ENCODE assay signal across 11 cellular contexts in the genomic region with DNA sequence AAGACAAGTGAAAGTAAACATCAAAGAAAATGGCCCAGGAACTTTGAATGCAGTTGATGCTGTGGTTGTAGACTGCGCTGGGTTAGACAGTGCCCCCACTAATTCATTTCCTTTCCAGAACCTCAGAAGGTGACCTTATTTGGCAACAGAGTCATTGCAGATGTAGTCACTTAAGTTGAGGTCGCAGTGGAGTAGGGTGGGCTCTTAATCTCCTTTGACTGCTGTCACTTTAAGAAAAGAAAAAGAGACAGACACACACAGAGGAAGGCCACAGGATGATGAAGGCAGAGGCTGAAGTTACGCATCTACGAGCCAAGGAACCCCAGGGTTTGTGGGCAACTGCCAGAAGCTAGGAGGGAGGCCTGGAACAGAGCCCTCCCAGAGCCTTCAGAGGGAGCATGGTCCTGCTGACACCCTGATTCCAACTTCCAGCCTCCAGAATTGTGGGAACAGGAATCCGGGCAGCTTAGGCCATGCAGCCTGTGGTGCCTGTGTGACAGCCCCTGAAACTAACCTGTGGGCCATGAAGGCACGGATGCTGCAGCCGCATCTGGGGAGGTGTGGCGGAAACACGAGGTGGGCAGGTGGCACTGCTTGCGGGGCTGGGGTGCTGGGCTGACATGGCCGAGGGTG.
DNase-seq lines count a peak whose midpoint lies in the region; ATAC-seq, FAIRE-seq and TF ChIP-seq lines count a peak whose summit lies in the region.
"Had no signal": no experiment of that assay in that cellular context is flagged by ENCODE, and none has a peak within 500 bp of the region (broad histone marks: within the 10 kb centered on the region; RNA-seq: fewer than 3 reads in every experiment).

No MANE protein-coding gene starts in this region.

- no peaks in the 10 kb centered on the region for H3K79me1 ChIP-seq in neuronal stem cell (ENCODE audit: low read depth, low read length)

- no peak overlapping the region for H2AFZ ChIP-seq in neuronal stem cell (ENCODE audit: low read length)

- H3K23ac ChIP-seq in neuronal stem cell (ENCODE audit: low read depth, low read length, poor library complexity) = no peak overlapping the region

- peaks cover 0 to 9% (median 0%) of the 10 kb centered on the region in 11 donors for H3K9me3 Mint-ChIP-seq in naive thymus-derived CD4-positive, alpha-beta T cell

- no peaks in the 10 kb centered on the region for H3K27me3 ChIP-seq in naive thymus-derived CD4-positive, alpha-beta T cell (ENCODE audit: control insufficient read depth in 2 of 2, insufficient read depth in 2 of 2, low read length in 2 of 2)
- peaks cover 0 to 38% (median 0%) of the 10 kb centered on the region in 3 experiments for H3K27me3 ChIP-seq in neuronal stem cell (ENCODE audit: control insufficient read depth in 3 of 3, insufficient read depth in 3 of 3, low read depth in 1 of 3, low read length in 3 of 3)
- H3K27me3 ChIP-seq: ovary had no signal

- H2AK5ac ChIP-seq in neuronal stem cell (ENCODE audit: low read depth, low read length) = no peak overlapping the region

- no peaks in the 10 kb centered on the region for H3K27me3 Mint-ChIP-seq in naive thymus-derived CD4-positive, alpha-beta T cell

- no peaks in the 10 kb centered on the region for H3K9me3 ChIP-seq in naive thymus-derived CD4-positive, alpha-beta T cell (ENCODE audit: control insufficient read depth in 2 of 3, low read length in 3 of 3)
- peaks cover 0 to 3% of the 10 kb centered on the region in 2 donors for H3K9me3 ChIP-seq in neuronal stem cell (replicated peaks in 1 of 2; ENCODE audit: control insufficient read depth in 2 of 2, insufficient read depth in 1 of 2, low read depth in 1 of 2, low read length in 2 of 2)
- H3K9me3 ChIP-seq: ovary had no signal

- TF ChIP-seq CTCF in GM13976 (IDR thresholded peaks at IDR 0.05; ENCODE audit: borderline replicate concordance, control extremely low read depth, extremely low read depth, insufficient read depth, missing control alignments) = no peak
- no peak for TF ChIP-seq CTCF in D721Med (IDR thresholded peaks at IDR 0.05; ENCODE audit: insufficient read depth, missing control alignments)

- peak overlapping the region; percentile 81 for H3K27ac ChIP-seq in naive thymus-derived CD4-positive, alpha-beta T cell (ENCODE audit: low read depth, low read length)
- H3K27ac ChIP-seq in neuronal stem cell (replicated peaks; ENCODE audit: low read length) = no peak overlapping the region
- H3K27ac ChIP-seq: ovary had no signal

- CTCF ChIA-PET in naive thymus-derived CD4-positive, alpha-beta T cell (lab: Charles Lee) = interaction anchor here (0.8 to 6.1 kb wide), 2 partner anchors 10 to 13 kb away, joined by 3 to 43 read pairs; no protein-coding TSS in a partner anchor

- H3K18ac ChIP-seq in neuronal stem cell (ENCODE audit: low read length) = no peak overlapping the region

- H3K14ac ChIP-seq in neuronal stem cell (ENCODE audit: low read length) = no peak overlapping the region

- FAIRE-seq in D721Med (lab: Jason Lieb, UNC) = no peak
- FAIRE-seq: endometrium had no signal

- H2BK15ac ChIP-seq in neuronal stem cell (ENCODE audit: low read length) = no peak overlapping the region

- no CpG with 5 or more reads among the region's 11 CpGs for WGBS in neuronal stem cell (ENCODE audit: extremely low coverage in 2 of 2, insufficient read length in 2 of 2, insufficient replicate concordance in 1 of 2), 2 donors

- H3K36me3 Mint-ChIP-seq in naive thymus-derived CD4-positive, alpha-beta T cell = peaks cover 0 to 28% (median 9%) of the 10 kb centered on the region in 5 donors

- in situ Hi-C loops in GM13976 (cut with MboI; ENCODE audit: low sequenced_read_pairs, unreplicated experiment) = no loop called here

- H3K27ac Mint-ChIP-seq in naive thymus-derived CD4-positive, alpha-beta T cell = peak overlapping the region; percentile 88 to 96 (median 93)

- peak overlapping the region; percentile 52 for H3K4me3 ChIP-seq in naive thymus-derived CD4-positive, alpha-beta T cell (ENCODE audit: low read length)
- H3K4me3 ChIP-seq in neuronal stem cell (ENCODE audit: low read length in 2 of 2) = no peak overlapping the region
- H3K4me3 ChIP-seq: ovary had no signal

- H2BK12ac ChIP-seq in neuronal stem cell (ENCODE audit: low read length) = no peak overlapping the region

- intact Hi-C loops in naive thymus-derived CD4-positive, alpha-beta T cell (cut with micrococcal nuclease) = loop anchor here (1.0 to 5.0 kb wide), 5 partner anchors 10 to 249 kb away; a partner anchor contains a TSS

- H3K4me3 Mint-ChIP-seq in naive thymus-derived CD4-positive, alpha-beta T cell = peak overlapping the region; percentile 74 to 88 (median 81)

- peaks cover 37 to 86% (median 80%) of the 10 kb centered on the region in 7 donors for H3K4me1 Mint-ChIP-seq in naive thymus-derived CD4-positive, alpha-beta T cell

- POLR2A ChIA-PET in naive thymus-derived CD4-positive, alpha-beta T cell (lab: Charles Lee) = interaction anchor here (1.1 to 1.3 kb wide), 2 partner anchors 25 to 108 kb away, joined by 3 to 4 read pairs; a partner anchor contains a TSS

- no peak overlapping the region for H2BK120ac ChIP-seq in neuronal stem cell (ENCODE audit: low read depth, low read length)

- H3K9ac ChIP-seq in neuronal stem cell (ENCODE audit: low read depth, low read length, poor library complexity) = no peak overlapping the region

- peaks cover 33 to 43% of the 10 kb centered on the region in 2 donors for H3K4me1 ChIP-seq in naive thymus-derived CD4-positive, alpha-beta T cell (ENCODE audit: control insufficient read depth in 2 of 2, insufficient read depth in 2 of 2, low read length in 2 of 2)
- H3K4me1 ChIP-seq in neuronal stem cell (ENCODE audit: control insufficient read depth in 2 of 2, insufficient read depth in 1 of 2, low read depth in 1 of 2, low read length in 2 of 2) = no peaks in the 10 kb centered on the region

- DNase-seq in GM13976 (ENCODE audit: low spot score) (peak; percentile 70), neuronal stem cell (ENCODE audit: low spot score) (no peak), NCI-H1694 (lab: John Stamatoyannopoulos, UW) (no peak), AG08396 (ENCODE audit: low spot score) (no peak), D721Med (ENCODE audit: insufficient read length, low spot score) (no peak)
- DNase-seq in activated CD8-positive, alpha-beta memory T cell treated with anti-CD3 and anti-CD28 coated beads, Interleukin-2, amount 50 U/mL, for 48 hours = peak; percentile 77
- DNase-seq in naive thymus-derived CD4-positive, alpha-beta T cell = peak in 7 of 9 donors; percentile 63 to 82 (median 74)
- DNase-seq: NCI-H1436 treated with DMSO at 0.1 percent for 48 hours had no signal

- H4K8ac ChIP-seq in neuronal stem cell (ENCODE audit: low read depth, low read length) = no peak overlapping the region

- no peak overlapping the region for H3K4me2 ChIP-seq in neuronal stem cell (ENCODE audit: insufficient read depth, low read length, poor library complexity, severe bottlenecking)

- no peak overlapping the region for H3K4ac ChIP-seq in neuronal stem cell (ENCODE audit: low read length)

- H2BK5ac ChIP-seq in neuronal stem cell (ENCODE audit: low read length) = no peak overlapping the region

- ATAC-seq in HG03095 (IDR thresholded peaks at IDR 0.05; ENCODE audit: unreplicated experiment) = peak; percentile 74
- ATAC-seq in naive thymus-derived CD4-positive, alpha-beta T cell = peak; percentile 90

- no peak overlapping the region for H4K91ac ChIP-seq in neuronal stem cell (ENCODE audit: low read depth, low read length, poor library complexity)

- peaks cover 0 to 6% (median 0%) of the 10 kb centered on the region in 3 experiments for H3K36me3 ChIP-seq in naive thymus-derived CD4-positive, alpha-beta T cell (ENCODE audit: control insufficient read depth in 2 of 3, insufficient read depth in 3 of 3, low read length in 3 of 3)
- H3K36me3 ChIP-seq in neuronal stem cell (replicated peaks in 1 of 2; ENCODE audit: control insufficient read depth in 2 of 2, insufficient read depth in 2 of 2, low read length in 2 of 2) = no peaks in the 10 kb centered on the region
- H3K36me3 ChIP-seq: ovary had no signal

Comparison
In these comparisons a context has a peak if more than half of its experiments do, and no peak if none do; other contexts are left out.
1. DNase-seq: peak in GM13976 (single experiment), activated CD8-positive, alpha-beta memory T cell treated with anti-CD3 and anti-CD28 coated beads, Interleukin-2, amount 50 U/mL, for 48 hours (single experiment) and naive thymus-derived CD4-positive, alpha-beta T cell (7 of 9); none in neuronal stem cell (single experiment), NCI-H1694 (single experiment), AG08396 (single experiment) and D721Med (single experiment).